22 cellular contexts compared by ENCODE assay signal in genomic region chr12:103208006-103208405, GRCh38.
"Had no signal": no experiment of that assay in that cellular context is flagged by ENCODE, and none has a peak within 500 bp of the region (broad histone marks: within the 10 kb centered on the region; RNA-seq: fewer than 3 reads in every experiment).

No MANE protein-coding gene starts in this region.

- H3K9me3 ChIP-seq: gastroesophageal sphincter, prostate gland, thyroid gland, upper lobe of right lung had no signal

- H3K9me3 Mint-ChIP-seq: mesothelial cell of epicardium had no signal

- H3K27me3 Mint-ChIP-seq: activated CD4-positive, alpha-beta T cell treated with anti-CD3 and anti-CD28 coated beads, Interleukin-2, amount 10 ng/mL, durations not matched to agents 7 days and 5 days; activated CD8-positive, alpha-beta T cell treated with anti-CD3 and anti-CD28 coated beads for 36 hours; activated naive CD8-positive, alpha-beta T cell had no signal

- H3K4me1 Mint-ChIP-seq: activated CD4-positive, alpha-beta T cell treated with anti-CD3 and anti-CD28 coated beads, Interleukin-2, amount 10 ng/mL, durations not matched to agents 7 days and 5 days; activated CD8-positive, alpha-beta memory T cell treated with anti-CD3 and anti-CD28 coated beads, Interleukin-2, amount 10 ng/mL, durations not matched to agents 7 days and 5 days; endodermal cell; mesothelial cell of epicardium; naive thymus-derived CD8-positive, alpha-beta T cell had no signal

- H3K36me3 ChIP-seq: gastroesophageal sphincter, prostate gland, thyroid gland, upper lobe of right lung had no signal

- H3K4me3 Mint-ChIP-seq: activated CD4-positive, alpha-beta T cell treated with anti-CD3 and anti-CD28 coated beads, Interleukin-2, amount 10 ng/mL, durations not matched to agents 7 days and 5 days; activated CD8-positive, alpha-beta memory T cell treated with anti-CD3 and anti-CD28 coated beads, Interleukin-2, amount 10 ng/mL, durations not matched to agents 7 days and 5 days; activated CD8-positive, alpha-beta T cell treated with anti-CD3 and anti-CD28 coated beads for 36 hours; activated naive CD8-positive, alpha-beta T cell; endodermal cell; mesothelial cell of epicardium; naive thymus-derived CD8-positive, alpha-beta T cell; T-helper 2 cell treated with Interferon-gamma antibody and Interleukin-4, amounts not matched to agents 5 μg/mL and 100 μg/mL, for 36 hours had no signal

- H3K36me3 Mint-ChIP-seq: activated CD8-positive, alpha-beta memory T cell treated with anti-CD3 and anti-CD28 coated beads, Interleukin-2, amount 10 ng/mL, durations not matched to agents 7 days and 5 days; activated naive CD8-positive, alpha-beta T cell; mesothelial cell of epicardium had no signal

- ATAC-seq: activated CD8-positive, alpha-beta memory T cell treated with anti-CD3 and anti-CD28 coated beads, Interleukin-2, amount 10 ng/mL, durations not matched to agents 7 days and 5 days; activated CD8-positive, alpha-beta T cell treated with anti-CD3 and anti-CD28 coated beads for 36 hours; gastroesophageal sphincter; left ventricle myocardium superior; naive thymus-derived CD8-positive, alpha-beta T cell; right cardiac atrium; upper lobe of right lung had no signal

- H3K4me3 ChIP-seq: gastroesophageal sphincter, prostate gland, thyroid gland, upper lobe of right lung had no signal

- H3K27me3 ChIP-seq: gastroesophageal sphincter, thyroid gland, upper lobe of right lung had no signal

- H3K27ac Mint-ChIP-seq: activated CD4-positive, alpha-beta T cell treated with anti-CD3 and anti-CD28 coated beads, Interleukin-2, amount 10 ng/mL, durations not matched to agents 7 days and 5 days; activated CD8-positive, alpha-beta memory T cell treated with anti-CD3 and anti-CD28 coated beads, Interleukin-2, amount 10 ng/mL, durations not matched to agents 7 days and 5 days; activated CD8-positive, alpha-beta T cell treated with anti-CD3 and anti-CD28 coated beads for 36 hours; activated naive CD8-positive, alpha-beta T cell; endodermal cell; mesothelial cell of epicardium; naive thymus-derived CD8-positive, alpha-beta T cell; T-helper 2 cell treated with Interferon-gamma antibody and Interleukin-4, amounts not matched to agents 5 μg/mL and 100 μg/mL, for 36 hours had no signal

- H3K27ac ChIP-seq: gastroesophageal sphincter, prostate gland, thyroid gland, upper lobe of right lung, VCaP had no signal

- DNase-seq: activated CD4-positive, alpha-beta T cell treated with anti-CD3 and anti-CD28 coated beads, Interleukin-2, amount 10 ng/mL, durations not matched to agents 7 days and 5 days; activated CD4-positive, CD25-positive, alpha-beta regulatory T cell treated with anti-CD3 and anti-CD28 coated beads, Interleukin-2, amount 50 U/mL, for 72 hours; activated CD8-positive, alpha-beta memory T cell treated with anti-CD3 and anti-CD28 coated beads, Interleukin-2, amount 10 ng/mL, durations not matched to agents 7 days and 5 days; activated CD8-positive, alpha-beta T cell treated with anti-CD3 and anti-CD28 coated beads for 36 hours; activated gamma-delta T cell treated with Interleukin-2 at 50 U/mL for 16 hours; central memory CD4-positive, alpha-beta T cell; endodermal cell; head of caudate nucleus; left ventricle myocardium superior; mammary epithelial cell; naive thymus-derived CD8-positive, alpha-beta T cell; right cardiac atrium; stimulated activated CD4-positive, alpha-beta T cell treated with anti-CD3 and anti-CD28 coated beads, Interleukin-4, amount 100 ng/mL, for 24 hours; stimulated activated naive CD4-positive, alpha-beta T cell treated with Interleukin-2 at 50 U/mL for 16 hours; thyroid gland; upper lobe of right lung had no signal
